In genomic region chr7:35691827-35692307, GRCh38 we compare ENCODE assay signal across 8 cellular contexts. TPM values are rescaled to one million over a fixed set of nuclear protein-coding genes. Genes with fewer than 3 reads are reported as not detected.
DNase-seq lines count a peak whose midpoint lies in the region; ATAC-seq and TF ChIP-seq lines count a peak whose summit lies in the region.

No MANE protein-coding gene starts in this region.

- H4K20me1 ChIP-seq in OCI-LY1 (ENCODE audit: insufficient read depth, low read length): no peaks in the 10 kb centered on the region

- H3K9me2 ChIP-seq in OCI-LY1 (ENCODE audit: low read depth, low read length): no peaks in the 10 kb centered on the region

- peak overlapping the region; percentile 93 for H3K4me2 ChIP-seq in OCI-LY1 (ENCODE audit: low read length)

- H3K27me3 Mint-ChIP-seq in naive thymus-derived CD8-positive, alpha-beta T cell: no peaks in the 10 kb centered on the region

- TF ChIP-seq CTCF in OCI-LY1 (IDR thresholded peaks at IDR 0.05; ENCODE audit: low read length): no peak
- no peak for TF ChIP-seq CTCF in cardiac fibroblast (IDR thresholded peaks at IDR 0.05; ENCODE audit: low read depth, low read length)

- peak overlapping the region; percentile 78 to 93 (median 90) for H3K4me3 Mint-ChIP-seq in naive thymus-derived CD8-positive, alpha-beta T cell

- no peak overlapping the region for H2AFZ ChIP-seq in OCI-LY1 (ENCODE audit: low read length)

- H3K9ac ChIP-seq in OCI-LY1 (ENCODE audit: low read length): peak overlapping the region; percentile 13

- DNase-seq in cardiac fibroblast (ENCODE audit: low read depth in 2 of 2): peak; percentile 37 to 41
- peak in 7 of 10 donors; percentile 27 to 56 (median 49) for DNase-seq in naive thymus-derived CD8-positive, alpha-beta T cell
- no peak for DNase-seq in NCI-H128 (lab: John Stamatoyannopoulos, UW; ENCODE audit: unreplicated experiment)
- DNase-seq in DMS153 treated with DMSO at 0.1 percent for 48 hours (lab: John Stamatoyannopoulos, UW; ENCODE audit: unreplicated experiment): no peak

- peaks cover 40 to 93% (median 79%) of the 10 kb centered on the region in 4 donors for H3K4me1 Mint-ChIP-seq in naive thymus-derived CD8-positive, alpha-beta T cell

- H3K4me3 ChIP-seq in OCI-LY1 (ENCODE audit: low read depth, low read length, poor library complexity, severe bottlenecking) (peak overlapping the region; percentile 93), cardiac fibroblast (replicated peaks in 1 of 2; ENCODE audit: low read depth in 2 of 2, low read length in 2 of 2) (peak overlapping the region in 1 of 2 donors; percentile 89)

- POLR2A ChIA-PET in naive thymus-derived CD8-positive, alpha-beta T cell (lab: Charles Lee): interaction anchor here (0.5 to 1.3 kb wide), 4 partner anchors 8 to 109 kb away, joined by 3 to 6 read pairs (median 3); partner anchors contain the start of gene SEPTIN7

- ATAC-seq in GM18511 (IDR thresholded peaks at IDR 0.05; ENCODE audit: unreplicated experiment) (peak; percentile 14), HG02678 (IDR thresholded peaks at IDR 0.05; ENCODE audit: unreplicated experiment) (no peak), GM19023 (IDR thresholded peaks at IDR 0.05; ENCODE audit: unreplicated experiment) (no peak)
- peak; percentile 34 to 45 for ATAC-seq in naive thymus-derived CD8-positive, alpha-beta T cell

- no peaks in the 10 kb centered on the region for H3K27me3 ChIP-seq in OCI-LY1 (ENCODE audit: insufficient read depth, low read length)

- H3K27ac ChIP-seq in OCI-LY1 (ENCODE audit: low read depth, low read length, poor library complexity, severe bottlenecking): peak overlapping the region; percentile 50

- peaks cover 5% of the 10 kb centered on the region for H3K36me3 ChIP-seq in OCI-LY1 (ENCODE audit: insufficient read depth, low read length)

- H3K9me3 Mint-ChIP-seq in naive thymus-derived CD8-positive, alpha-beta T cell: no peaks in the 10 kb centered on the region

- H3K27ac Mint-ChIP-seq in naive thymus-derived CD8-positive, alpha-beta T cell: peak overlapping the region; percentile 73 to 99 (median 98)

- peaks cover 9% of the 10 kb centered on the region; the same call in 1 of the 2 replicates for H3F3A ChIP-seq in OCI-LY1 (ENCODE audit: insufficient read depth, low read length)

- H3K4me1 ChIP-seq in OCI-LY1 (ENCODE audit: insufficient read depth, low read length, severe bottlenecking): peaks cover 80% of the 10 kb centered on the region

- no peaks in the 10 kb centered on the region for H3K9me3 ChIP-seq in OCI-LY1 (ENCODE audit: low read length)

- H3K36me3 Mint-ChIP-seq in naive thymus-derived CD8-positive, alpha-beta T cell: peaks cover 4 to 11% (median 6%) of the 10 kb centered on the region in 3 donors

- H3K79me2 ChIP-seq in OCI-LY1 (ENCODE audit: insufficient read depth, low read length): peaks cover 33% of the 10 kb centered on the region

RNA-seq across cellular contexts. Expression of gene HERPUD2, which starts 3.1 kb away (rescaled TPM):
- total RNA-seq in naive thymus-derived CD8-positive, alpha-beta T cell: 10 to 100 TPM; 65.2 to 72.8 TPM
- polyA plus RNA-seq in naive thymus-derived CD8-positive, alpha-beta T cell: 10 to 100 TPM; 58.7 to 78.2 (median 75.9) TPM

Comparison
In these comparisons a context has a peak if more than half of its experiments do, and no peak if none do; other contexts are left out.
1. ATAC-seq: peak in GM18511 (single experiment) and naive thymus-derived CD8-positive, alpha-beta T cell (2 of 2); none in HG02678 (single experiment) and GM19023 (single experiment).
2. DNase-seq: peak in cardiac fibroblast (2 of 2) and naive thymus-derived CD8-positive, alpha-beta T cell (7 of 10); none in NCI-H128 (single experiment) and DMS153 treated with DMSO at 0.1 percent for 48 hours (single experiment).